Comparison of ENCODE assay signal across 8 cellular contexts in the genomic region with DNA sequence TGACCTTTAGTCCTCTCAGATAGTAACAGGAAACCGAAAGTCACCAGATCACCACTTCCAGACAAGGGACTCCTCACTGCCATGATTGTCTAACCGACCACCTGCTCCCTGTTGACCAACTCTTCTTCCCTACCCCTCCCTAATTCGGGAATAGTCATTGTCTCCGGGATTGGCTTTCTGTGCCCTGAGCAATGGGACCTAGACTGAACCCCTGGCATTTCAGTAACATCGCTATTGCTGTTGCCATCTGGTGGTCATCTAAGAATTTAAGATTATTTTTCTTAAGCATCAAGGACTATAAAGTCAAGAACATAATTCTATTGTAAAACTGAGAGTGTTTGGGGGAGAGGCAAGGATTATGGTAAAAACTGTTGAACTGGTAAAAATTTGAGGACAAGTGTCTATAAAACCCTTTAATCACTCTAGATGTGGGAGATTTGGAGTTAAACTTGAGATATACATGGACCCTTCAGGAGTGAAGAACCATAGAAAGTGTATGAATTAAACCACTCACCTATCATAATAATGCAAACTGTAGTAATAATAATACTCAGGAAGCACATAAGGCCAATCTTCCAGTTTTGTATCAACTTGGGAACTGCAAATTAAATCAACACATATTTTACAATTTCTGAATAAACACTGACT. TPM values are rescaled to one million over a fixed set of nuclear protein-coding genes. Genes with fewer than 3 reads are reported as not detected.
DNase-seq lines count a peak whose midpoint lies in the region; ATAC-seq and TF ChIP-seq lines count a peak whose summit lies in the region.

No MANE protein-coding gene starts in this region.

- no peaks in the 10 kb centered on the region for H3K9me3 ChIP-seq in neural cell (ENCODE audit: low read length)

- no peak for TF ChIP-seq CTCF in WI38 (IDR thresholded peaks at IDR 0.05; ENCODE audit: low read depth, low read length)
- TF ChIP-seq CTCF in neural cell (IDR thresholded peaks at IDR 0.05; ENCODE audit: poor library complexity, severe bottlenecking), result peak; percentile 63

- H3K36me3 ChIP-seq in neural cell (ENCODE audit: insufficient read depth, low read length), result no peaks in the 10 kb centered on the region

- no peak overlapping the region for H3K9ac ChIP-seq in neural cell (ENCODE audit: low read length)

- no peak overlapping the region for H3K4me2 ChIP-seq in neural cell (ENCODE audit: low read length)

- no peaks in the 10 kb centered on the region for H3K9me2 ChIP-seq in neural cell (ENCODE audit: insufficient read depth, low read length)

- H3K27ac ChIP-seq in neural cell (ENCODE audit: low read length), result no peak overlapping the region

- DNase-seq in EL (peak; percentile 38), fibroblast of peridontal ligament (ENCODE audit: extremely low read depth) (peak; percentile 64)
- peak; percentile 40 for DNase-seq in Jurkat, Clone E6-1 (ENCODE audit: low read depth, low spot score)

- H3K27me3 ChIP-seq in neural cell (ENCODE audit: insufficient read depth, low read depth, low read length), result no peaks in the 10 kb centered on the region

- no peak overlapping the region for H3K4me3 ChIP-seq in Jurkat, Clone E6-1 (ENCODE audit: low read length)
- peak overlapping the region; percentile 18; the same call in 1 of the 2 replicates for H3K4me3 ChIP-seq in WI38 (ENCODE audit: low read depth, low read length)
- H3K4me3 ChIP-seq in neural cell (ENCODE audit: low read length), result no peak overlapping the region

- no peaks in the 10 kb centered on the region for H4K20me1 ChIP-seq in neural cell (ENCODE audit: insufficient read depth)

- H2AFZ ChIP-seq in neural cell (ENCODE audit: low read depth, low read length), result no peak overlapping the region

- TF ChIP-seq POLR2A in GM18505 (IDR thresholded peaks at IDR 0.05; ENCODE audit: borderline replicate concordance, extremely low read depth, insufficient read depth, insufficient read length), result no peak

- no peaks in the 10 kb centered on the region for H3K79me2 ChIP-seq in neural cell (replicated peaks; ENCODE audit: insufficient read depth, low read length)

- TF ChIP-seq RAD21 in neural cell (conservative IDR thresholded peaks at IDR 0.05), result peak; percentile 54

- no peak for TF ChIP-seq EP300 in neural cell (conservative IDR thresholded peaks at IDR 0.05; ENCODE audit: poor library complexity, severe bottlenecking)

- no peaks in the 10 kb centered on the region for H3F3A ChIP-seq in neural cell (ENCODE audit: insufficient read depth, low read length, poor library complexity, severe bottlenecking)

- ATAC-seq in GM18505 (IDR thresholded peaks at IDR 0.05; ENCODE audit: unreplicated experiment) (no peak), HG03432 (IDR thresholded peaks at IDR 0.05; ENCODE audit: unreplicated experiment) (no peak), GM21528 (IDR thresholded peaks at IDR 0.05; ENCODE audit: low FRiP score, unreplicated experiment) (no peak)

TF ChIP-seq in neural cell, 6 proteins besides CTCF, POLR2A, EP300 and RAD21:
- TF ChIP-seq POLR2AphosphoS5 (IDR thresholded peaks at IDR 0.05), result no peak
- no peak for TF ChIP-seq MXI1 (conservative IDR thresholded peaks at IDR 0.05; ENCODE audit: poor library complexity, severe bottlenecking)
- TF ChIP-seq SMC3 (conservative IDR thresholded peaks at IDR 0.05; ENCODE audit: poor library complexity), result peak; percentile 74
- TF ChIP-seq, protein P1, sequence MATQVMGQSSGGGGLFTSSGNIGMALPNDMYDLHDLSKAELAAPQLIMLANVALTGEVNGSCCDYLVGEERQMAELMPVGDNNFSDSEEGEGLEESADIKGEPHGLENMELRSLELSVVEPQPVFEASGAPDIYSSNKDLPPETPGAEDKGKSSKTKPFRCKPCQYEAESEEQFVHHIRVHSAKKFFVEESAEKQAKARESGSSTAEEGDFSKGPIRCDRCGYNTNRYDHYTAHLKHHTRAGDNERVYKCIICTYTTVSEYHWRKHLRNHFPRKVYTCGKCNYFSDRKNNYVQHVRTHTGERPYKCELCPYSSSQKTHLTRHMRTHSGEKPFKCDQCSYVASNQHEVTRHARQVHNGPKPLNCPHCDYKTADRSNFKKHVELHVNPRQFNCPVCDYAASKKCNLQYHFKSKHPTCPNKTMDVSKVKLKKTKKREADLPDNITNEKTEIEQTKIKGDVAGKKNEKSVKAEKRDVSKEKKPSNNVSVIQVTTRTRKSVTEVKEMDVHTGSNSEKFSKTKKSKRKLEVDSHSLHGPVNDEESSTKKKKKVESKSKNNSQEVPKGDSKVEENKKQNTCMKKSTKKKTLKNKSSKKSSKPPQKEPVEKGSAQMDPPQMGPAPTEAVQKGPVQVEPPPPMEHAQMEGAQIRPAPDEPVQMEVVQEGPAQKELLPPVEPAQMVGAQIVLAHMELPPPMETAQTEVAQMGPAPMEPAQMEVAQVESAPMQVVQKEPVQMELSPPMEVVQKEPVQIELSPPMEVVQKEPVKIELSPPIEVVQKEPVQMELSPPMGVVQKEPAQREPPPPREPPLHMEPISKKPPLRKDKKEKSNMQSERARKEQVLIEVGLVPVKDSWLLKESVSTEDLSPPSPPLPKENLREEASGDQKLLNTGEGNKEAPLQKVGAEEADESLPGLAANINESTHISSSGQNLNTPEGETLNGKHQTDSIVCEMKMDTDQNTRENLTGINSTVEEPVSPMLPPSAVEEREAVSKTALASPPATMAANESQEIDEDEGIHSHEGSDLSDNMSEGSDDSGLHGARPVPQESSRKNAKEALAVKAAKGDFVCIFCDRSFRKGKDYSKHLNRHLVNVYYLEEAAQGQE (IDR thresholded peaks at IDR 0.05; ENCODE audit: borderline replicate concordance), result no peak
- TF ChIP-seq TAF1 (IDR thresholded peaks at IDR 0.05; ENCODE audit: low read depth), result no peak
- TF ChIP-seq EZH2 (IDR thresholded peaks at IDR 0.05; ENCODE audit: borderline replicate concordance, insufficient read depth, low read length, poor library complexity, severe bottlenecking), result no peak
TF ChIP-seq in neural cell: peak in this region for 1.

RNA-seq across cellular contexts. Expression of gene CLEC2A, which starts 6.3 kb away (rescaled TPM):
- not detected for polyA plus RNA-seq in Jurkat, Clone E6-1 (2012; ENCODE audit: insufficient read depth, insufficient read length)
- not detected in 2 replicates for polyA plus RNA-seq in neural cell
- not detected in 2 replicates for polyA minus RNA-seq in neural cell

RNA-seq across cellular contexts. Expression of gene KLRF2, which starts 44.6 kb away (rescaled TPM):
- not detected for polyA plus RNA-seq in Jurkat, Clone E6-1 (2012; ENCODE audit: insufficient read depth, insufficient read length)
- polyA plus RNA-seq in neural cell, result not detected in 2 replicates
- polyA minus RNA-seq in neural cell, result not detected in 2 replicates

RNA-seq across cellular contexts. Expression of gene CLEC12A, which starts 45.3 kb away (rescaled TPM):
- polyA plus RNA-seq in Jurkat, Clone E6-1 (2012; ENCODE audit: insufficient read depth, insufficient read length), result not detected
- polyA plus RNA-seq in neural cell, result not detected in 2 replicates
- polyA minus RNA-seq in neural cell, result not detected in 2 replicates

RNA-seq across cellular contexts. Expression of gene CLEC2B, which starts 56.7 kb away (rescaled TPM):
- 35.1 TPM for polyA plus RNA-seq in Jurkat, Clone E6-1 (2012; ENCODE audit: insufficient read depth, insufficient read length)
- 0.17 TPM in 1 of 2 replicates, not detected in the other for polyA plus RNA-seq in neural cell
- not detected in 2 replicates for polyA minus RNA-seq in neural cell
